8 cellular contexts compared by ENCODE assay signal in genomic region chr2:113979172-113980128, GRCh38.
DNase-seq lines count a peak whose midpoint lies in the region; ATAC-seq, FAIRE-seq and TF ChIP-seq lines count a peak whose summit lies in the region.

No MANE protein-coding gene starts in this region.

- peaks cover 7% of the 10 kb centered on the region for H3K36me3 Mint-ChIP-seq in activated CD8-positive, alpha-beta T cell treated with anti-CD3 and anti-CD28 coated beads for 36 hours (ENCODE audit: low read depth)

- H3K4me1 Mint-ChIP-seq in activated CD8-positive, alpha-beta T cell treated with anti-CD3 and anti-CD28 coated beads for 36 hours (ENCODE audit: low read depth): peaks cover 5% of the 10 kb centered on the region

- peaks cover 0 to 7% (median 0%) of the 10 kb centered on the region in 4 donors for H3K9me3 ChIP-seq in tibial nerve

- WGBS in tibial nerve, 2 donors: 75 to 82% methylated on average over 68 to 73 of the region's 94 CpGs

- H3K4me3 Mint-ChIP-seq in activated CD8-positive, alpha-beta T cell treated with anti-CD3 and anti-CD28 coated beads for 36 hours: no peak overlapping the region

- H3K27ac ChIP-seq in tibial nerve: no peak overlapping the region

- no peaks in the 10 kb centered on the region for H3K27me3 ChIP-seq in tibial nerve

- H3K4me3 ChIP-seq in fibroblast of mammary gland (ENCODE audit: control insufficient read depth, low read depth, low read length) (no peak overlapping the region), tibial nerve (no peak overlapping the region)

- H3K36me3 ChIP-seq in tibial nerve: no peaks in the 10 kb centered on the region

- CTCF ChIA-PET in activated CD8-positive, alpha-beta T cell treated with anti-CD3 and anti-CD28 coated beads for 36 hours (lab: Charles Lee): interaction anchor here (0.5 to 3.7 kb wide), 36 partner anchors 10 to 572 kb away, joined by 3 to 17 read pairs (median 4); partner anchors contain the start of gene SLC35F5

- peak; percentile 100 for TF ChIP-seq CTCF in activated CD8-positive, alpha-beta T cell treated with anti-CD3 and anti-CD28 coated beads for 36 hours (IDR thresholded peaks at IDR 0.05)
- peak; percentile 14 for TF ChIP-seq CTCF in fibroblast of mammary gland (conservative IDR thresholded peaks at IDR 0.05; ENCODE audit: control insufficient read depth, insufficient read depth, low read depth, low read length)
- TF ChIP-seq CTCF in tibial nerve (IDR thresholded peaks at IDR 0.05): peak in 2 of 5 experiments; percentile 36 to 48

- peak; percentile 64 for ATAC-seq in activated CD8-positive, alpha-beta T cell treated with anti-CD3 and anti-CD28 coated beads for 36 hours

- H3K27ac Mint-ChIP-seq in activated CD8-positive, alpha-beta T cell treated with anti-CD3 and anti-CD28 coated beads for 36 hours: no peak overlapping the region

- H3K4me1 ChIP-seq in tibial nerve: peaks cover 0 to 13% (median 0%) of the 10 kb centered on the region in 4 donors

- intact Hi-C loops in activated CD8-positive, alpha-beta T cell treated with anti-CD3 and anti-CD28 coated beads for 36 hours (cut with micrococcal nuclease): loop anchor here (5.0 kb wide), 1 partner anchor 87 kb away; the partner anchor contains the start of gene ACTR3

- H3K9me3 Mint-ChIP-seq in activated CD8-positive, alpha-beta T cell treated with anti-CD3 and anti-CD28 coated beads for 36 hours: peaks cover 3% of the 10 kb centered on the region

- H3K27me3 Mint-ChIP-seq in activated CD8-positive, alpha-beta T cell treated with anti-CD3 and anti-CD28 coated beads for 36 hours: no peaks in the 10 kb centered on the region

- TF ChIP-seq EP300 in tibial nerve (IDR thresholded peaks at IDR 0.05): no peak

- POLR2A ChIA-PET in activated CD8-positive, alpha-beta T cell treated with anti-CD3 and anti-CD28 coated beads for 36 hours (lab: Charles Lee): interaction anchor here (0.9 to 1.2 kb wide), 2 partner anchors 10 to 16 kb away, joined by 3 to 5 read pairs; no protein-coding TSS in a partner anchor

- in situ Hi-C loops in ACHN (cut with HindIII; ENCODE audit: low pct_ligation_motif_present, low pct_unique_long_range_greater_than_20kb, low sequenced_read_pairs): no loop called here

- FAIRE-seq in GM18507 (lab: Jason Lieb, UNC): no peak

- peak; percentile 48 for DNase-seq in GM18507 (ENCODE audit: extremely low spot score, insufficient read length, low read depth)
- peak; percentile 82 for DNase-seq in activated CD8-positive, alpha-beta T cell treated with anti-CD3 and anti-CD28 coated beads for 36 hours
- no peak for DNase-seq in fibroblast of mammary gland (ENCODE audit: low read depth)
- peak; percentile 52 to 82 for DNase-seq in stimulated activated CD4-positive, alpha-beta T cell treated with anti-CD3 and anti-CD28 coated beads, Interleukin-4, amount 100 ng/mL, for 48 hours (ENCODE audit: low read depth in 2 of 2)
- DNase-seq in tibial nerve (ENCODE audit: low spot score in 2 of 2): no peak
- DNase-seq in NCI-H526 (lab: John Stamatoyannopoulos, UW): no peak
- DNase-seq in ACHN: no peak
- DNase-seq in NCI-H1092 (lab: John Stamatoyannopoulos, UW): no peak

- TF ChIP-seq POLR2A in tibial nerve (IDR thresholded peaks at IDR 0.05): no peak

Comparison
In these comparisons a context has a peak if more than half of its experiments do, and no peak if none do; other contexts are left out.
1. DNase-seq: peak in GM18507 (single experiment), activated CD8-positive, alpha-beta T cell treated with anti-CD3 and anti-CD28 coated beads for 36 hours (single experiment) and stimulated activated CD4-positive, alpha-beta T cell treated with anti-CD3 and anti-CD28 coated beads, Interleukin-4, amount 100 ng/mL, for 48 hours (2 of 2); none in fibroblast of mammary gland (single experiment), tibial nerve (0 of 2), NCI-H526 (0 of 2), ACHN (single experiment) and NCI-H1092 (single experiment).